1 cellular context compared by ENCODE assay signal in genomic region chr16:48441863-48442279, GRCh38.
TF ChIP-seq lines count a peak whose summit lies in the region.

No MANE protein-coding gene starts in this region.

TF ChIP-seq in HepG2, 621 proteins besides CTCF, POLR2A, EP300 and RAD21 (continued from another document and continues in another):
- TF ChIP-seq ZNF318 (CRISPR knock-in tag; IDR thresholded peaks at IDR 0.05) (no peak), ZBTB21 (CRISPR knock-in tag; IDR thresholded peaks at IDR 0.05) (no peak), BRD4 (CRISPR knock-in tag; IDR thresholded peaks at IDR 0.05) (no peak), ELF1 (CRISPR knock-in tag; IDR thresholded peaks at IDR 0.05) (no peak), PRMT3 (CRISPR knock-in tag; IDR thresholded peaks at IDR 0.05; ENCODE audit: borderline replicate concordance, low read depth) (no peak), GLMP (CRISPR knock-in tag; IDR thresholded peaks at IDR 0.05; ENCODE audit: borderline replicate concordance) (no peak), ZNF160 (CRISPR knock-in tag; IDR thresholded peaks at IDR 0.05) (no peak), TRIM24 (CRISPR knock-in tag; IDR thresholded peaks at IDR 0.05) (no peak), ATF5 (CRISPR knock-in tag; IDR thresholded peaks at IDR 0.05; ENCODE audit: low read depth) (no peak), NFE2L1 (CRISPR knock-in tag; IDR thresholded peaks at IDR 0.05; ENCODE audit: borderline replicate concordance) (no peak), CBX2 (IDR thresholded peaks at IDR 0.05; ENCODE audit: low read depth, low read length) (no peak), CBX2 (CRISPR knock-in tag; IDR thresholded peaks at IDR 0.05; ENCODE audit: low read depth) (no peak), ZXDC (CRISPR knock-in tag; IDR thresholded peaks at IDR 0.05) (no peak), ZNF749 (CRISPR knock-in tag; IDR thresholded peaks at IDR 0.05; ENCODE audit: borderline replicate concordance) (no peak), ADNP (CRISPR knock-in tag; IDR thresholded peaks at IDR 0.05) (no peak), RARG (CRISPR knock-in tag; IDR thresholded peaks at IDR 0.05; ENCODE audit: low read depth) (no peak), GTF3A (CRISPR knock-in tag; conservative IDR thresholded peaks at IDR 0.05) (no peak), MIXL1 (CRISPR knock-in tag; IDR thresholded peaks at IDR 0.05) (peak; percentile 92), ZNF772 (CRISPR knock-in tag; IDR thresholded peaks at IDR 0.05) (no peak), PHF5A (CRISPR knock-in tag; IDR thresholded peaks at IDR 0.05; ENCODE audit: low read depth, unreplicated experiment) (no peak), MEIS1 (CRISPR knock-in tag; IDR thresholded peaks at IDR 0.05; ENCODE audit: borderline replicate concordance) (peak; percentile 67; the same call in 1 of the 2 replicates), THAP8 (CRISPR knock-in tag; IDR thresholded peaks at IDR 0.05; ENCODE audit: borderline replicate concordance) (no peak), GTF2F1 (IDR thresholded peaks at IDR 0.05; ENCODE audit: low read length) (no peak), ZNF83 (CRISPR knock-in tag; IDR thresholded peaks at IDR 0.05; ENCODE audit: borderline replicate concordance) (no peak), MAFF (IDR thresholded peaks at IDR 0.05; ENCODE audit: low read depth, low read length) (0 out of 2 replicates have a peak, but pooled peaks have one; percentile 11), ZNF800 (CRISPR knock-in tag; IDR thresholded peaks at IDR 0.05) (no peak), ZBTB33 (CRISPR knock-in tag; IDR thresholded peaks at IDR 0.05) (no peak), HOXA5 (CRISPR knock-in tag; IDR thresholded peaks at IDR 0.05) (peak; percentile 63; the same call in 1 of the 2 replicates), HDAC1 (CRISPR knock-in tag; IDR thresholded peaks at IDR 0.05) (peak; percentile 75), ZNF484 (CRISPR knock-in tag; IDR thresholded peaks at IDR 0.05; ENCODE audit: borderline replicate concordance, low read depth) (no peak), ONECUT2 (CRISPR knock-in tag; IDR thresholded peaks at IDR 0.05) (no peak), KDM4B (CRISPR knock-in tag; IDR thresholded peaks at IDR 0.05) (0 out of 2 replicates have a peak, but pooled peaks have one; percentile 33), TOPORS (CRISPR knock-in tag; IDR thresholded peaks at IDR 0.05) (no peak), FIP1L1 (IDR thresholded peaks at IDR 0.05; ENCODE audit: borderline replicate concordance, insufficient read depth, low read depth, low read length) (no peak), HNF4A (CRISPR knock-in tag; IDR thresholded peaks at IDR 0.05) (peak; percentile 81), NCOR1 (IDR thresholded peaks at IDR 0.05; ENCODE audit: borderline replicate concordance, low read length) (no peak), ZBTB3 (CRISPR knock-in tag; IDR thresholded peaks at IDR 0.05; ENCODE audit: borderline replicate concordance, low read depth) (no peak), ETV6 (CRISPR knock-in tag; conservative IDR thresholded peaks at IDR 0.05) (no peak), ZIK1 (CRISPR knock-in tag; IDR thresholded peaks at IDR 0.05; ENCODE audit: borderline replicate concordance, low read depth) (no peak), XRCC5 (optimal IDR thresholded peaks at IDR 0.05; ENCODE audit: low read length) (peak; percentile 66), SNRNP70 (IDR thresholded peaks at IDR 0.05; ENCODE audit: low read depth, low read length) (no peak), ATF7 (IDR thresholded peaks at IDR 0.05) (no peak), ATF7 (CRISPR knock-in tag; IDR thresholded peaks at IDR 0.05) (peak; percentile 92), SMAD9 (CRISPR knock-in tag; IDR thresholded peaks at IDR 0.05) (no peak), ZNF570 (CRISPR knock-in tag; IDR thresholded peaks at IDR 0.05; ENCODE audit: borderline replicate concordance) (no peak), TP53 (CRISPR knock-in tag; conservative IDR thresholded peaks at IDR 0.05) (no peak), ZNF580 (CRISPR knock-in tag; IDR thresholded peaks at IDR 0.05; ENCODE audit: borderline replicate concordance, low read depth) (peak; percentile 30; the same call in 1 of the 2 replicates)
